15 cellular contexts compared by ENCODE assay signal in the genomic region with DNA sequence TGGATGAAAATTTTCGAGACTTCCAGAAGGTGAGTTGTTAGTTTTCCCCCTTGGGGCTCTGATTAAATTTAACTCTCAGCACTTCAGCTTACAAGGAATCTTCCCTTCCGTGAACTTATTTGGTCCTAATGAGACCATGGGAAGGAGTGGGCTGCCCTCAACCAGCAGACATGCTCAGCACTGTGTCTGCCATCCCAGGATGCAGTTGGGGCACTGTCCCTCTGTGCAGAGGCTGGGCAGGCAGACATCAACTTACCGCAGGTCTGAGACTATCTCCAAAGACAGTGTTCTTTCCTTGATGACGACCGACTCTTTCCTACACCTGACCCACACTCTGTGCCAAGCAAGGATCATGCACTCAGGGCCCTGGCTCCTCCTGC. TPM values are rescaled to one million over a fixed set of nuclear protein-coding genes. Genes with fewer than 3 reads are reported as not detected.
DNase-seq lines count a peak whose midpoint lies in the region; ATAC-seq and TF ChIP-seq lines count a peak whose summit lies in the region.
"Had no signal": no experiment of that assay in that cellular context is flagged by ENCODE, and none has a peak within 500 bp of the region (broad histone marks: within the 10 kb centered on the region; RNA-seq: fewer than 3 reads in every experiment).

No MANE protein-coding gene starts in this region.

- POLR2A ChIA-PET in CD4-positive, alpha-beta memory T cell (lab: Charles Lee; ENCODE audit: partially characterized antibody) = interaction anchor here (1.2 to 5.8 kb wide), 5 partner anchors 18 to 170 kb away, joined by 3 to 95 read pairs (median 24); partner anchors contain the start of genes LANCL2 and VOPP1
- POLR2A ChIA-PET in naive thymus-derived CD8-positive, alpha-beta T cell (lab: Charles Lee) = interaction anchor here (1.1 kb wide), 1 partner anchor 66 kb away, joined by 3 read pairs; no protein-coding TSS in a partner anchor

- peak overlapping the region; percentile 60 for H3K27ac ChIP-seq in CD4-positive, alpha-beta memory T cell (ENCODE audit: low read depth, low read length)
- H3K27ac ChIP-seq: hepatocyte had no signal

- no peaks in the 10 kb centered on the region for H3K27me3 ChIP-seq in CD4-positive, alpha-beta memory T cell (ENCODE audit: insufficient read depth, low read length)
- H3K27me3 ChIP-seq: esophagus muscularis mucosa, hepatocyte, right atrium auricular region had no signal

- no peak for ATAC-seq in naive thymus-derived CD8-positive, alpha-beta T cell
- ATAC-seq in GM21381 (IDR thresholded peaks at IDR 0.05; ENCODE audit: unreplicated experiment) (no peak), HG03025 (IDR thresholded peaks at IDR 0.05; ENCODE audit: low FRiP score, unreplicated experiment) (no peak)

- H3K9me3 Mint-ChIP-seq in CD4-positive, alpha-beta memory T cell = no peaks in the 10 kb centered on the region
- no peaks in the 10 kb centered on the region for H3K9me3 Mint-ChIP-seq in activated T-helper 1 cell treated with anti-CD3 and anti-CD28 coated beads, Interleukin-12 subunit alpha, Interleukin-12 subunit beta, Interleukin-2, Interleukin-4 antibody, amounts not matched to agents 30 ng/mL and 10 ng/mL and 1 ng/mL, durations not matched to agents 14 hours and 24 hours and 36 hours
- H3K9me3 Mint-ChIP-seq in naive thymus-derived CD8-positive, alpha-beta T cell = no peaks in the 10 kb centered on the region

- intact Hi-C loops in CD4-positive, alpha-beta memory T cell (cut with micrococcal nuclease) = no loop called here
- intact Hi-C loops in activated T-helper 1 cell treated with anti-CD3 and anti-CD28 coated beads, Interleukin-12 subunit alpha, Interleukin-12 subunit beta, Interleukin-2, Interleukin-4 antibody, amounts not matched to agents 30 ng/mL and 10 ng/mL and 1 ng/mL, durations not matched to agents 14 hours and 24 hours and 36 hours (cut with micrococcal nuclease) = no loop called here

- H3K4me1 ChIP-seq in CD4-positive, alpha-beta memory T cell (ENCODE audit: insufficient read depth, low read length) = peaks cover 94% of the 10 kb centered on the region
- H3K4me1 ChIP-seq: HAP-1 had no signal

- H3K36me3 ChIP-seq in CD4-positive, alpha-beta memory T cell (ENCODE audit: insufficient read depth, low read length) = no peaks in the 10 kb centered on the region
- H3K36me3 ChIP-seq: esophagus muscularis mucosa, HAP-1, right atrium auricular region had no signal

- H3K27ac Mint-ChIP-seq in CD4-positive, alpha-beta memory T cell = peak overlapping the region; percentile 49 to 96 (median 79)
- H3K27ac Mint-ChIP-seq in activated T-helper 1 cell treated with anti-CD3 and anti-CD28 coated beads, Interleukin-12 subunit alpha, Interleukin-12 subunit beta, Interleukin-2, Interleukin-4 antibody, amounts not matched to agents 30 ng/mL and 10 ng/mL and 1 ng/mL, durations not matched to agents 14 hours and 24 hours and 36 hours = peak overlapping the region; percentile 98
- peak overlapping the region in 7 of 10 donors; percentile 43 to 87 (median 52) for H3K27ac Mint-ChIP-seq in naive thymus-derived CD8-positive, alpha-beta T cell

- CTCF ChIA-PET in CD4-positive, alpha-beta memory T cell (lab: Charles Lee; ENCODE audit: partially characterized antibody) = interaction anchor here (2.8 kb wide), 1 partner anchor 59 kb away, joined by 21 read pairs; no protein-coding TSS in a partner anchor

- H3K27me3 Mint-ChIP-seq in CD4-positive, alpha-beta memory T cell = no peaks in the 10 kb centered on the region
- H3K27me3 Mint-ChIP-seq in activated T-helper 1 cell treated with anti-CD3 and anti-CD28 coated beads, Interleukin-12 subunit alpha, Interleukin-12 subunit beta, Interleukin-2, Interleukin-4 antibody, amounts not matched to agents 30 ng/mL and 10 ng/mL and 1 ng/mL, durations not matched to agents 14 hours and 24 hours and 36 hours (ENCODE audit: insufficient read depth) = no peaks in the 10 kb centered on the region
- H3K27me3 Mint-ChIP-seq in naive thymus-derived CD8-positive, alpha-beta T cell = no peaks in the 10 kb centered on the region

- no peak for TF ChIP-seq CTCF in GM12875 (IDR thresholded peaks at IDR 0.05; ENCODE audit: borderline replicate concordance, insufficient read depth, low read depth, low read length)

- peaks cover 80 to 96% (median 89%) of the 10 kb centered on the region in 4 donors for H3K4me1 Mint-ChIP-seq in CD4-positive, alpha-beta memory T cell
- peaks cover 92% of the 10 kb centered on the region for H3K4me1 Mint-ChIP-seq in activated T-helper 1 cell treated with anti-CD3 and anti-CD28 coated beads, Interleukin-12 subunit alpha, Interleukin-12 subunit beta, Interleukin-2, Interleukin-4 antibody, amounts not matched to agents 30 ng/mL and 10 ng/mL and 1 ng/mL, durations not matched to agents 14 hours and 24 hours and 36 hours (ENCODE audit: low read depth)
- peaks cover 66 to 91% (median 85%) of the 10 kb centered on the region in 4 donors for H3K4me1 Mint-ChIP-seq in naive thymus-derived CD8-positive, alpha-beta T cell

- peak overlapping the region in 7 of 8 donors; percentile 61 to 88 (median 75) for H3K4me3 Mint-ChIP-seq in CD4-positive, alpha-beta memory T cell
- H3K4me3 Mint-ChIP-seq in activated T-helper 1 cell treated with anti-CD3 and anti-CD28 coated beads, Interleukin-12 subunit alpha, Interleukin-12 subunit beta, Interleukin-2, Interleukin-4 antibody, amounts not matched to agents 30 ng/mL and 10 ng/mL and 1 ng/mL, durations not matched to agents 14 hours and 24 hours and 36 hours = peak overlapping the region; percentile 75
- peak overlapping the region in 8 of 10 donors; percentile 24 to 70 (median 54) for H3K4me3 Mint-ChIP-seq in naive thymus-derived CD8-positive, alpha-beta T cell

- H3K4me3 ChIP-seq in CD4-positive, alpha-beta memory T cell (ENCODE audit: low read length in 2 of 2) = no peak overlapping the region
- H3K4me3 ChIP-seq in GM12875 (ENCODE audit: low read depth, low read length) = peak overlapping the region; percentile 57
- H3K4me3 ChIP-seq: esophagus muscularis mucosa, HAP-1, hepatocyte, right atrium auricular region had no signal

- H3K9me3 ChIP-seq in CD4-positive, alpha-beta memory T cell (ENCODE audit: control insufficient read depth in 1 of 2, low read length in 2 of 2) = no peaks in the 10 kb centered on the region
- H3K9me3 ChIP-seq: esophagus muscularis mucosa, HAP-1, right atrium auricular region had no signal

- peaks cover 4 to 17% of the 10 kb centered on the region in 2 donors for H3K36me3 Mint-ChIP-seq in CD4-positive, alpha-beta memory T cell
- peaks cover 39% of the 10 kb centered on the region for H3K36me3 Mint-ChIP-seq in activated T-helper 1 cell treated with anti-CD3 and anti-CD28 coated beads, Interleukin-12 subunit alpha, Interleukin-12 subunit beta, Interleukin-2, Interleukin-4 antibody, amounts not matched to agents 30 ng/mL and 10 ng/mL and 1 ng/mL, durations not matched to agents 14 hours and 24 hours and 36 hours (ENCODE audit: low read depth)
- peaks cover 0 to 6% (median 3%) of the 10 kb centered on the region in 3 donors for H3K36me3 Mint-ChIP-seq in naive thymus-derived CD8-positive, alpha-beta T cell

- DNase-seq in CD4-positive, alpha-beta memory T cell = no peak
- no peak for DNase-seq in activated T-helper 1 cell treated with anti-CD3 and anti-CD28 coated beads, Interleukin-12 subunit alpha, Interleukin-12 subunit beta, Interleukin-2, Interleukin-4 antibody, amounts not matched to agents 30 ng/mL and 10 ng/mL and 1 ng/mL, durations not matched to agents 14 hours and 24 hours and 36 hours (ENCODE audit: low spot score)
- DNase-seq in naive thymus-derived CD8-positive, alpha-beta T cell = no peak
- no peak for DNase-seq in central memory CD4-positive, alpha-beta T cell
- DNase-seq: GF-D8; NCI-H524 treated with DMSO at 0.1 percent for 48 hours; stimulated activated CD4-positive, alpha-beta T cell treated with anti-CD3 and anti-CD28 coated beads, Interleukin-4, amount 100 ng/mL, for 4 hours; stimulated activated naive CD4-positive, alpha-beta T cell had no signal

RNA-seq across cellular contexts. Expression of gene VOPP1, which starts 36.7 kb away (rescaled TPM):
- 10 to 100 TPM; 91.0 to 98.7 TPM for total RNA-seq in CD4-positive, alpha-beta memory T cell
- polyA plus RNA-seq in CD4-positive, alpha-beta memory T cell = 10 to 100 TPM; 43.0 to 90.4 TPM
- 96.3 and 102 TPM in 2 replicates for total RNA-seq in activated T-helper 1 cell treated with anti-CD3 and anti-CD28 coated beads, Interleukin-12 subunit alpha, Interleukin-12 subunit beta, Interleukin-2, Interleukin-4 antibody, amounts not matched to agents 30 ng/mL and 10 ng/mL and 1 ng/mL, durations not matched to agents 14 hours and 24 hours and 36 hours
- 10 to 100 TPM; 47.0 to 48.9 TPM for total RNA-seq in naive thymus-derived CD8-positive, alpha-beta T cell
- polyA plus RNA-seq in naive thymus-derived CD8-positive, alpha-beta T cell = 10 to 100 TPM; 19.5 to 31.5 (median 20.9) TPM
